In the genomic region with DNA sequence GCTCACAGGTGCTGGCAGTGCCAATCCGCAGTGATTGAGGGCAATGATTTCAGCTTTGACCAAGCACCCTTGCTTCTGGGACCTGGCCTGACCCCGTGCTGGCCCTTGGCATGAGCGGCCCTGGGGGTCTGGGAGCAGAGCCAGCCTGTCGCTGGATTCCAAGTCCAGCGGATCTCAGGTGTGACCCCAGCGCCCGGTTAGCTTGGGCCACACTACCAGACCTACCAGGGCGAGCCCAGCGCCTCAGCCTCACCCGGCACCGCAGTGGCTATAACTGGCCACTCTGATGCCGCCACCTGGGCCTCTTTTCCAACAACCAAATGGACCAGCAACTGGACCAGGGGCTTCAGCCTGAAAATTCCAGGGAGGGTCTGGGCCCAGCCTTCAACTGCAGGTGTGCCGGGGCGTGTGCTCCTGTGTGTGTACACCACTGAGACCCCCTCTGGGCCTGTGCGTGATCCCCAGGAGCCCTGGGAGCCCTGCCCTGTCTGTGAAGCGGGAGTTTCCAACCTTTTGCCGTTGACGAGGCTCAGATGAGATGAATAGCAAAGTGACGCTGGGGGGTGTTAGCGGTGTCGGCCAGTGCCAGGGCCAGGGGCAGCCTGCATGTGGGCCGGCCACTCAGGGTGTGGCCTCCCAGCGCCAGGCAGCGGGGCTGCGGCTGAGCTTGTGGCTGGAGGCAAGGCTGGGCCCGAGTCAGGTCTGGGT, we compare ENCODE assay signal across 8 cellular contexts. TPM values are rescaled to one million over a fixed set of nuclear protein-coding genes. Genes with fewer than 3 reads are reported as not detected.
DNase-seq lines count a peak whose midpoint lies in the region; TF ChIP-seq lines count a peak whose summit lies in the region.

No MANE protein-coding gene starts in this region.

- intact Hi-C loops in esophagus squamous epithelium (cut with DNase I): no loop called here
- intact Hi-C loops in sigmoid colon (cut with DNase I): no loop called here

- H3K27me3 Mint-ChIP-seq in T-helper 2 cell treated with Interferon-gamma antibody and Interleukin-4, amounts not matched to agents 5 μg/mL and 100 μg/mL, for 36 hours (ENCODE audit: low read depth): no peaks in the 10 kb centered on the region

- H3K9me3 ChIP-seq in esophagus squamous epithelium (no peaks in the 10 kb centered on the region), sigmoid colon (no peaks in the 10 kb centered on the region)

- TF ChIP-seq CTCF in GM12875 (IDR thresholded peaks at IDR 0.05; ENCODE audit: borderline replicate concordance, insufficient read depth, low read depth, low read length): no peak
- no peak for TF ChIP-seq CTCF in esophagus squamous epithelium (IDR thresholded peaks at IDR 0.05)
- no peak for TF ChIP-seq CTCF in sigmoid colon (IDR thresholded peaks at IDR 0.05)

- H3K36me3 ChIP-seq in esophagus squamous epithelium (no peaks in the 10 kb centered on the region), sigmoid colon (no peaks in the 10 kb centered on the region)

- H3K4me3 ChIP-seq in GM12875 (ENCODE audit: low read depth, low read length) (peak overlapping the region; percentile 62), esophagus squamous epithelium (peak overlapping the region; percentile 39 to 74 (median 52)), sigmoid colon (peak overlapping the region; percentile 9 to 47 (median 27))

- TF ChIP-seq POLR2A in esophagus squamous epithelium (IDR thresholded peaks at IDR 0.05) (no peak), sigmoid colon (IDR thresholded peaks at IDR 0.05) (no peak)

- no peak for TF ChIP-seq EP300 in sigmoid colon (IDR thresholded peaks at IDR 0.05)

- H3K4me1 Mint-ChIP-seq in T-helper 2 cell treated with Interferon-gamma antibody and Interleukin-4, amounts not matched to agents 5 μg/mL and 100 μg/mL, for 36 hours (ENCODE audit: low read depth): peaks cover 30% of the 10 kb centered on the region

- H3K4me1 ChIP-seq in esophagus squamous epithelium (peaks cover 44 to 91% (median 53%) of the 10 kb centered on the region in 3 donors), sigmoid colon (peaks cover 0 to 19% (median 16%) of the 10 kb centered on the region in 4 donors)

- peak overlapping the region; percentile 92 for H3K27ac Mint-ChIP-seq in T-helper 2 cell treated with Interferon-gamma antibody and Interleukin-4, amounts not matched to agents 5 μg/mL and 100 μg/mL, for 36 hours

- H3K36me3 Mint-ChIP-seq in T-helper 2 cell treated with Interferon-gamma antibody and Interleukin-4, amounts not matched to agents 5 μg/mL and 100 μg/mL, for 36 hours (ENCODE audit: low read depth): no peaks in the 10 kb centered on the region

- 20 to 30% methylated on average over 1 to 7 of the region's 26 CpGs for WGBS in esophagus squamous epithelium, 2 donors
- WGBS in sigmoid colon, 2 donors: 16 to 32% methylated on average over 26 of the region's 26 CpGs

- H3K9me3 Mint-ChIP-seq in T-helper 2 cell treated with Interferon-gamma antibody and Interleukin-4, amounts not matched to agents 5 μg/mL and 100 μg/mL, for 36 hours: no peaks in the 10 kb centered on the region

- H3K4me3 Mint-ChIP-seq in T-helper 2 cell treated with Interferon-gamma antibody and Interleukin-4, amounts not matched to agents 5 μg/mL and 100 μg/mL, for 36 hours: peak overlapping the region; percentile 94

- peak overlapping the region; percentile 84 to 93 (median 88) for H3K27ac ChIP-seq in esophagus squamous epithelium
- H3K27ac ChIP-seq in sigmoid colon: peak overlapping the region; percentile 49 to 75 (median 70)

- DNase-seq in T-helper 2 cell treated with Interferon-gamma antibody and Interleukin-4, amounts not matched to agents 5 μg/mL and 100 μg/mL, for 36 hours (ENCODE audit: low spot score): no peak
- DNase-seq in esophagus squamous epithelium (lab: John Stamatoyannopoulos, UW): no peak
- DNase-seq in sigmoid colon: no peak
- DNase-seq in hypothalamus (lab: John Stamatoyannopoulos, UW): no peak
- no peak for DNase-seq in stimulated activated CD8-positive, alpha-beta memory T cell treated with anti-CD3 and anti-CD28 coated beads, Interleukin-4, amount 100 ng/mL, for 48 hours
- DNase-seq in middle frontal gyrus (ENCODE audit: extremely low spot score, low spot score): no peak
- DNase-seq in DMS79 (lab: John Stamatoyannopoulos, UW): no peak

- H3K27me3 ChIP-seq in esophagus squamous epithelium (no peaks in the 10 kb centered on the region), sigmoid colon (no peaks in the 10 kb centered on the region)

RNA-seq across cellular contexts. Expression of a gene that starts 0.7 kb away (rescaled TPM):
- total RNA-seq in esophagus squamous epithelium (10 to 100 TPM; 24.6 to 31.2 (median 27.1) TPM), sigmoid colon (10 to 100 TPM in 1 of 4 donors, 1 to 10 TPM in 3; 6.4 to 24.4 (median 8.3) TPM)
- polyA plus RNA-seq in sigmoid colon: 10 to 100 TPM in 1 of 3 donors, 1 to 10 TPM in 2; 3.0 to 14.2 (median 3.7) TPM

RNA-seq across cellular contexts. Expression of a gene that starts 41.1 kb away (rescaled TPM):
- total RNA-seq in esophagus squamous epithelium (10 to 100 TPM; 13.5 to 26.7 (median 15.7) TPM), sigmoid colon (1 to 10 TPM; 3.1 to 8.9 (median 5.6) TPM)
- polyA plus RNA-seq in sigmoid colon: 10 to 100 TPM in 2 of 3 donors, 1 to 10 TPM in 1; 7.4 to 15.0 (median 11.3) TPM
